In the genomic region with DNA sequence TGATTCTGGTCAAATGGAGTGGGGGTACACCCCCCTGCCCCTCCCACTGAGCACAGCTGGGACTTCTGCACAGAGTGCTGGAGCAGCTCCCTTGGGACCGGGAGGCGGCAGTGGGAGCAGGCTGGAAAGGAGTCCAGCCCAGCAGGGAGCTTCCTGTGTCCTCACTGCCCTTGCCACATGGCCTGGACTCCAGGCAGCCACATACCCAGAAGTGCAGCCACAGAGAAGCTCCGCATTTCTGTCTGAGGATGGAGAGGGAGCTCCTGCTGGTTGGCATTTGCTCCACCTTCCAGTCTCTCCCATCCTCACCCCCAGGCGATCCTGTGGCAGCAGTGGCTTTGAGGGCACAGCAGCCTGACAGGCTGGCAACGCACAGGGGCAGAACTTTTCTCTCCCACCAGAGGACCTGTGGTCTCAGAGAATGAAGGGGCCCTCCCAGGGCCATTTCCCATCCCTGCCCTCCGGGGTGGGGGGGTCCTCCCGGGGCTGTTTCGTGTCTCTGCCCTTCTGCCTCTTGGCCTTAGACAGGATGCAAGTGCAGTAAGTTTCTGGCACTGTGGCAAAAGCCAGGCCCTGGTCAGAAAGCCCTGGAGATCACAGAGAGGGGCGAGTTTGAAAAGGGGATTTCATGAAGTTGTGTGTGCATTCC, we compare ENCODE assay signal across 18 cellular contexts.
DNase-seq lines count a peak whose midpoint lies in the region; ATAC-seq and TF ChIP-seq lines count a peak whose summit lies in the region.
"Had no signal": no experiment of that assay in that cellular context is flagged by ENCODE, and none has a peak within 500 bp of the region (broad histone marks: within the 10 kb centered on the region; RNA-seq: fewer than 3 reads in every experiment).

No MANE protein-coding gene starts in this region.

- 69 to 77% methylated on average over 9 of the region's 9 CpGs for WGBS in heart right ventricle, 2 donors
- 83 to 89% methylated on average over 9 of the region's 9 CpGs for WGBS in aorta, 2 donors
- 65 to 76% methylated on average over 7 to 9 of the region's 9 CpGs for WGBS in thyroid gland, 2 donors

- ATAC-seq in left cardiac atrium (no peak), heart right ventricle (no peak), aorta (ENCODE audit: low FRiP score) (no peak), GM18517 (IDR thresholded peaks at IDR 0.05; ENCODE audit: unreplicated experiment) (no peak)
- ATAC-seq: activated CD8-positive, alpha-beta T cell treated with anti-CD3 and anti-CD28 coated beads for 36 hours; activated naive CD4-positive, alpha-beta T cell treated with anti-CD3 and anti-CD28 coated beads, Interleukin-2, amount 50 U/mL, for 72 hours; foreskin keratinocyte; WTC11 had no signal

- H3K9me3 ChIP-seq in heart right ventricle (no peaks in the 10 kb centered on the region), aorta (ENCODE audit: control insufficient read depth, low read length) (no peaks in the 10 kb centered on the region), thyroid gland (no peaks in the 10 kb centered on the region)
- H3K9me3 ChIP-seq: vagina had no signal

- H3K36me3 ChIP-seq in heart right ventricle (no peaks in the 10 kb centered on the region), aorta (ENCODE audit: control insufficient read depth in 1 of 2, insufficient read depth in 2 of 2, low read length in 1 of 2) (no peaks in the 10 kb centered on the region), thyroid gland (no peaks in the 10 kb centered on the region)
- H3K36me3 ChIP-seq: vagina had no signal

- H3K4me1 ChIP-seq in heart right ventricle, result peaks cover 0 to 20% (median 2%) of the 10 kb centered on the region in 9 donors
- no peaks in the 10 kb centered on the region for H3K4me1 ChIP-seq in aorta (ENCODE audit: control insufficient read depth in 1 of 2, insufficient read depth in 2 of 2, low read length in 2 of 2)
- no peaks in the 10 kb centered on the region for H3K4me1 ChIP-seq in thyroid gland

- H3K27ac ChIP-seq in heart right ventricle, result no peak overlapping the region
- no peak overlapping the region for H3K27ac ChIP-seq in aorta (ENCODE audit: low read depth in 1 of 2, low read length in 2 of 2)
- H3K27ac ChIP-seq in thyroid gland, result no peak overlapping the region
- H3K27ac ChIP-seq: foreskin keratinocyte, vagina had no signal

- peaks cover 0 to 60% (median 5%) of the 10 kb centered on the region in 7 donors for H3K27me3 ChIP-seq in heart right ventricle
- no peaks in the 10 kb centered on the region for H3K27me3 ChIP-seq in aorta (ENCODE audit: control insufficient read depth in 1 of 2, insufficient read depth in 2 of 2, low read length in 1 of 2)
- H3K27me3 ChIP-seq in thyroid gland, result no peaks in the 10 kb centered on the region
- H3K27me3 ChIP-seq: foreskin keratinocyte, vagina had no signal

- H3K4me3 ChIP-seq in heart right ventricle, result no peak overlapping the region
- no peak overlapping the region for H3K4me3 ChIP-seq in NB4 (ENCODE audit: low read depth, low read length)
- no peak overlapping the region for H3K4me3 ChIP-seq in aorta (ENCODE audit: low read length in 2 of 2)
- H3K4me3 ChIP-seq in thyroid gland (replicated peaks in 1 of 3), result no peak overlapping the region
- H3K4me3 ChIP-seq: vagina had no signal

- TF ChIP-seq CTCF in heart right ventricle (IDR thresholded peaks at IDR 0.05), result no peak
- no peak for TF ChIP-seq CTCF in NB4 (IDR thresholded peaks at IDR 0.05; ENCODE audit: low read depth, low read length)
- no peak for TF ChIP-seq CTCF in thyroid gland (IDR thresholded peaks at IDR 0.05)

- DNase-seq in left cardiac atrium (peak; percentile 9), heart right ventricle (no peak), NB4 (ENCODE audit: low read depth) (peak; percentile 12), hepatic stellate cell (ENCODE audit: low spot score) (peak; percentile 52), aorta (peak; percentile 41 to 49), LoVo (ENCODE audit: low spot score) (no peak), thyroid gland (no peak)
- DNase-seq: activated CD8-positive, alpha-beta T cell treated with anti-CD3 and anti-CD28 coated beads for 36 hours; activated T-cell treated with anti-CD3 and anti-CD28 coated beads, Interleukin-2, amount 50 U/mL, for 24 hours; foreskin keratinocyte; NCI-H1436; NCI-H2171; OCI-M1; stimulated activated CD4-positive, alpha-beta T cell treated with anti-CD3 and anti-CD28 coated beads, Interleukin-12 subunit alpha, Interleukin-12 subunit beta, amount 100 ng/mL, for 4 hours had no signal

- no peak for TF ChIP-seq POLR2A in NB4 (IDR thresholded peaks at IDR 0.05; ENCODE audit: extremely low read depth, insufficient read length)
- no peak for TF ChIP-seq POLR2A in thyroid gland (IDR thresholded peaks at IDR 0.05)

- intact Hi-C loops in left cardiac atrium (cut with DNase I), result no loop called here
- intact Hi-C loops in heart right ventricle (cut with DNase I), result loop anchor here in 1 of 10 donors (10.0 kb wide), 1 partner anchor 57 kb away; no protein-coding TSS in a partner anchor
- intact Hi-C loops in aorta (cut with DNase I), result no loop called here
- intact Hi-C loops in thyroid gland (cut with DNase I), result no loop called here

Comparison
In these comparisons a context has a peak if more than half of its experiments do, and no peak if none do; other contexts are left out.
1. DNase-seq: peak in left cardiac atrium (single experiment), NB4 (single experiment), hepatic stellate cell (single experiment) and aorta (2 of 2); none in heart right ventricle (0 of 2), LoVo (single experiment) and thyroid gland (0 of 2).